ENCODE assay signal across 17 cellular contexts in the genomic region with DNA sequence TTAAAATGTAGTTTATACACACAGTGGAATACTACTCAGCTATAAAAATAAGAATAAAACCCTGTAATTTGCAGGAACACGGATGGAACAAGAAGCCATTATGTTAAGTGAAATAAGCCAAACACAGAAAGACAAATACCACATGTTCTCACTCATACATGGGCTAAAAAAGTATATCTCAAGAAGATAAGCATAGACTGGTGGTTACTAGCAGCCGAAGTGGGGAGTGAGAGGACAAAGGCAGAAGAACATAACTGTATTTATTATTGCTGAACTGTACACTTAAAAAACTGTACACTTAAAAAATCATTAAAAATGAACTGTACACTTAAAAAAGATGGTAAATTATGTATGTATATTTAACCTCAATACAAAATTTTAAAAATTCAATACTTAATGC. TPM values are rescaled to one million over a fixed set of nuclear protein-coding genes. Genes with fewer than 3 reads are reported as not detected.
DNase-seq lines count a peak whose midpoint lies in the region; ATAC-seq, FAIRE-seq and TF ChIP-seq lines count a peak whose summit lies in the region.
"Had no signal": no experiment of that assay in that cellular context is flagged by ENCODE, and none has a peak within 500 bp of the region (broad histone marks: within the 10 kb centered on the region; RNA-seq: fewer than 3 reads in every experiment).

No MANE protein-coding gene starts in this region.

- H3K36me3 ChIP-seq in K562 (ENCODE audit: control insufficient read depth, insufficient read depth, low read length), result peaks cover 22% of the 10 kb centered on the region
- H3K36me3 ChIP-seq in naive thymus-derived CD4-positive, alpha-beta T cell (ENCODE audit: control insufficient read depth in 2 of 3, insufficient read depth in 3 of 3, low read length in 3 of 3), result no peaks in the 10 kb centered on the region

- H3K36me3 Mint-ChIP-seq in activated T-cell treated with anti-CD3 and anti-CD28 coated beads, Interleukin-2, amount 50 U/mL, for 72 hours (ENCODE audit: insufficient read depth in 2 of 2), result peaks cover 4 to 26% of the 10 kb centered on the region in 2 donors
- peaks cover 13% of the 10 kb centered on the region for H3K36me3 Mint-ChIP-seq in activated T-cell treated with anti-CD3 and anti-CD28 coated beads, Interleukin-2, amount 50 U/mL, for 4 hours (ENCODE audit: insufficient read depth)
- peaks cover 0 to 40% (median 28%) of the 10 kb centered on the region in 5 donors for H3K36me3 Mint-ChIP-seq in naive thymus-derived CD4-positive, alpha-beta T cell

- H3K27ac ChIP-seq in K562 (ENCODE audit: extremely low read depth, low read depth, low read length), result peak overlapping the region; percentile 52; the same call in 1 of the 3 replicates
- H3K27ac ChIP-seq in naive thymus-derived CD4-positive, alpha-beta T cell (ENCODE audit: low read depth, low read length), result no peak overlapping the region
- H3K27ac ChIP-seq: BLaER1 treated with 17β-estradiol and CSF1 and Interleukin-3, amounts not matched to agents 10 nM and 100 nM; HL-60 had no signal

- FAIRE-seq in K562 (lab: Jason Lieb, UNC), result no peak

- ATAC-seq in activated T-cell treated with anti-CD3 and anti-CD28 coated beads, Interleukin-2, amount 50 U/mL, for 72 hours (replicated peaks in 1 of 2), result no peak
- ATAC-seq in activated T-cell treated with anti-CD3 and anti-CD28 coated beads, Interleukin-2, amount 50 U/mL, for 4 hours, result no peak
- ATAC-seq in K562 (peak; percentile 75), HG03139 (IDR thresholded peaks at IDR 0.05; ENCODE audit: unreplicated experiment) (no peak), GM18873 (IDR thresholded peaks at IDR 0.05; ENCODE audit: low FRiP score, unreplicated experiment) (no peak)
- no peak for ATAC-seq in naive thymus-derived CD4-positive, alpha-beta T cell

- CTCF ChIA-PET in K562 (lab: Yijun Ruan, JAX; ENCODE audit: low intra/inter-chr PET ratio), result no interaction called here
- CTCF ChIA-PET in naive thymus-derived CD4-positive, alpha-beta T cell (lab: Charles Lee), result no interaction called here

- TF ChIP-seq POLR2A in K562 (conservative IDR thresholded peaks at IDR 0.05), result no peak

- peaks cover 3 to 8% of the 10 kb centered on the region in 2 experiments; a peak in 4 of 5 replicates for H3K4me1 ChIP-seq in K562 (replicated peaks in 1 of 2; ENCODE audit: control insufficient read depth in 2 of 2, insufficient read depth in 2 of 2, low read length in 2 of 2)
- peaks cover 23 to 43% of the 10 kb centered on the region in 2 donors for H3K4me1 ChIP-seq in naive thymus-derived CD4-positive, alpha-beta T cell (ENCODE audit: control insufficient read depth in 2 of 2, insufficient read depth in 2 of 2, low read length in 2 of 2)

- H3K9ac ChIP-seq in K562 (ENCODE audit: insufficient read depth in 1 of 2, low read depth in 2 of 2, low read length in 2 of 2), result peak overlapping the region in 1 of 2 experiments; percentile 37; a peak in 1 of 4 replicates
- H3K9ac ChIP-seq: BLaER1 treated with 17β-estradiol and CSF1 and Interleukin-3, amounts not matched to agents 10 nM and 100 nM had no signal

- H3K27me3 Mint-ChIP-seq in activated T-cell treated with anti-CD3 and anti-CD28 coated beads, Interleukin-2, amount 50 U/mL, for 72 hours (ENCODE audit: low read depth), result no peaks in the 10 kb centered on the region
- H3K27me3 Mint-ChIP-seq in activated T-cell treated with anti-CD3 and anti-CD28 coated beads, Interleukin-2, amount 50 U/mL, for 4 hours (ENCODE audit: low read depth), result no peaks in the 10 kb centered on the region
- no peaks in the 10 kb centered on the region for H3K27me3 Mint-ChIP-seq in naive thymus-derived CD4-positive, alpha-beta T cell
- H3K27me3 Mint-ChIP-seq: CD4-positive, alpha-beta T cell had no signal

- in situ Hi-C loops in K562 (cut with MboI), result no loop called here

- no peaks in the 10 kb centered on the region for H3K27me3 ChIP-seq in K562 (ENCODE audit: control insufficient read depth in 2 of 2, insufficient read depth in 2 of 2, low read length in 2 of 2)
- no peaks in the 10 kb centered on the region for H3K27me3 ChIP-seq in naive thymus-derived CD4-positive, alpha-beta T cell (ENCODE audit: control insufficient read depth in 2 of 2, insufficient read depth in 2 of 2, low read length in 2 of 2)
- H3K27me3 ChIP-seq: BLaER1 treated with 17β-estradiol and CSF1 and Interleukin-3, amounts not matched to agents 10 nM and 100 nM had no signal

- no peak overlapping the region for H3K4me2 ChIP-seq in K562 (ENCODE audit: insufficient read depth, low read length)
- H3K4me2 ChIP-seq: BLaER1 treated with 17β-estradiol and CSF1 and Interleukin-3, amounts not matched to agents 10 nM and 100 nM had no signal

- no peaks in the 10 kb centered on the region for H3K9me1 ChIP-seq in K562 (ENCODE audit: control insufficient read depth, insufficient read depth, low read length)

- intact Hi-C loops in K562 (cut with micrococcal nuclease), result no loop called here
- intact Hi-C loops in naive thymus-derived CD4-positive, alpha-beta T cell (cut with micrococcal nuclease), result loop anchor here in 1 of 2 donors (5.0 kb wide), 1 partner anchor 51 kb away; no protein-coding TSS in a partner anchor

- no peak for TF ChIP-seq RAD21 in K562 (CRISPR knock-in tag; conservative IDR thresholded peaks at IDR 0.05 in 1 of 2, IDR thresholded peaks at IDR 0.05 in 1 of 2)

- peaks cover 54% of the 10 kb centered on the region for H3K4me1 Mint-ChIP-seq in activated T-cell treated with anti-CD3 and anti-CD28 coated beads, Interleukin-2, amount 50 U/mL, for 72 hours (ENCODE audit: low read depth)
- peaks cover 78% of the 10 kb centered on the region for H3K4me1 Mint-ChIP-seq in activated T-cell treated with anti-CD3 and anti-CD28 coated beads, Interleukin-2, amount 50 U/mL, for 4 hours (ENCODE audit: low read depth)
- peaks cover 29 to 94% (median 81%) of the 10 kb centered on the region in 7 donors for H3K4me1 Mint-ChIP-seq in naive thymus-derived CD4-positive, alpha-beta T cell

- H3K79me2 ChIP-seq in K562 (ENCODE audit: control insufficient read depth, insufficient read depth, low read length), result peaks cover 97% of the 10 kb centered on the region

- H3K4me3 ChIP-seq in K562, result no peak overlapping the region
- H3K4me3 ChIP-seq in naive thymus-derived CD4-positive, alpha-beta T cell (ENCODE audit: low read length), result no peak overlapping the region
- H3K4me3 ChIP-seq: BLaER1 treated with 17β-estradiol and CSF1 and Interleukin-3, amounts not matched to agents 10 nM and 100 nM had no signal

- TF ChIP-seq CTCF in K562 (IDR thresholded peaks at IDR 0.05 in 2 of 3, conservative IDR thresholded peaks at IDR 0.05 in 1 of 3; ENCODE audit: insufficient read depth in 2 of 3, low read depth in 1 of 3, low read length in 3 of 3), result no peak

- BruUV-seq in K562 (replicated peaks; lab: Mats Ljungman, UMichigan), result no TSS peak

- H3K9me3 ChIP-seq in K562 (replicated peaks; ENCODE audit: control insufficient read depth, insufficient read depth, low read depth, low read length), result no peaks in the 10 kb centered on the region
- H3K9me3 ChIP-seq in naive thymus-derived CD4-positive, alpha-beta T cell (ENCODE audit: control insufficient read depth in 2 of 3, low read length in 3 of 3), result no peaks in the 10 kb centered on the region

- no peak for TF ChIP-seq EP300 in K562 (IDR thresholded peaks at IDR 0.05; ENCODE audit: low read length)

- H4K20me1 ChIP-seq in K562 (replicated peaks; ENCODE audit: control insufficient read depth, insufficient read depth, low read length), result peaks cover 16% of the 10 kb centered on the region; the same call in 1 of the 2 replicates

- peaks cover 2% of the 10 kb centered on the region in 2 donors for H3K9me3 Mint-ChIP-seq in activated T-cell treated with anti-CD3 and anti-CD28 coated beads, Interleukin-2, amount 50 U/mL, for 72 hours
- H3K9me3 Mint-ChIP-seq in activated T-cell treated with anti-CD3 and anti-CD28 coated beads, Interleukin-2, amount 50 U/mL, for 4 hours, result no peaks in the 10 kb centered on the region
- H3K9me3 Mint-ChIP-seq in naive thymus-derived CD4-positive, alpha-beta T cell, result peaks cover 0 to 15% (median 3%) of the 10 kb centered on the region in 11 donors
- H3K9me3 Mint-ChIP-seq: CD4-positive, alpha-beta T cell; H9 had no signal

- H3K4me3 Mint-ChIP-seq in activated T-cell treated with anti-CD3 and anti-CD28 coated beads, Interleukin-2, amount 50 U/mL, for 72 hours, result peak overlapping the region in 1 of 2 donors; percentile 14
- no peak overlapping the region for H3K4me3 Mint-ChIP-seq in activated T-cell treated with anti-CD3 and anti-CD28 coated beads, Interleukin-2, amount 50 U/mL, for 4 hours
- H3K4me3 Mint-ChIP-seq in naive thymus-derived CD4-positive, alpha-beta T cell, result peak overlapping the region in 6 of 10 donors; percentile 7 to 48 (median 32)
- H3K4me3 Mint-ChIP-seq: H9 had no signal

- DNase-seq in activated T-cell treated with anti-CD3 and anti-CD28 coated beads, Interleukin-2, amount 50 U/mL, for 72 hours, result no peak
- no peak for DNase-seq in activated T-cell treated with anti-CD3 and anti-CD28 coated beads, Interleukin-2, amount 50 U/mL, for 4 hours
- DNase-seq in OCI-M1 (lab: John Stamatoyannopoulos, UW) (peak; percentile 65), K562 (ENCODE audit: extremely low read depth in 1 of 4, low spot score in 3 of 4) (peak in 2 of 4 experiments; percentile 22 to 37), NCI-H2107 (lab: John Stamatoyannopoulos, UW) (no peak)
- no peak for DNase-seq in naive thymus-derived CD4-positive, alpha-beta T cell
- DNase-seq: 8988T; AML-193; Calu3; CD4-positive, alpha-beta T cell; DMS 273 treated with DMSO at 0.1 percent for 48 hours; GOT3; H9 had no signal

- H3K27ac Mint-ChIP-seq in activated T-cell treated with anti-CD3 and anti-CD28 coated beads, Interleukin-2, amount 50 U/mL, for 72 hours, result peak overlapping the region; percentile 88
- peak overlapping the region in 2 of 9 donors; percentile 27 to 32 for H3K27ac Mint-ChIP-seq in naive thymus-derived CD4-positive, alpha-beta T cell
- H3K27ac Mint-ChIP-seq: CD4-positive, alpha-beta T cell had no signal

- H2AFZ ChIP-seq in K562 (ENCODE audit: low read depth, low read length), result no peak overlapping the region

- POLR2A ChIA-PET in K562 (lab: Yijun Ruan, JAX), result interaction anchor here (0.9 to 2.3 kb wide), 4 partner anchors 8 to 83 kb away, joined by 3 to 12 read pairs (median 4); no protein-coding TSS in a partner anchor
- POLR2A ChIA-PET in naive thymus-derived CD4-positive, alpha-beta T cell (lab: Charles Lee), result interaction anchor here (0.8 kb wide), 1 partner anchor 42 kb away, joined by 3 read pairs; no protein-coding TSS in a partner anchor

- 3% methylated on average over 2 of the region's 2 CpGs for WGBS in K562 (ENCODE audit: insufficient coverage, low coverage, missing lambda C conversion rate)

RNA-seq across cellular contexts. Expression of a gene that starts 11.0 kb away (rescaled TPM):
- 100 to 1,000 TPM; 107 to 121 TPM for total RNA-seq in activated T-cell treated with anti-CD3 and anti-CD28 coated beads, Interleukin-2, amount 50 U/mL, for 72 hours
- 100 to 1,000 TPM; 142 to 153 (median 150) TPM for total RNA-seq in activated T-cell treated with anti-CD3 and anti-CD28 coated beads, Interleukin-2, amount 50 U/mL, for 4 hours
- 55.3 and 167 TPM in 2 replicates for total RNA-seq in K562 (2011; cell fraction: chromatin; rRNA removed; ENCODE audit: low replicate concordance)
- 36.9 and 42.2 TPM in 2 replicates for total RNA-seq in K562 (2011; cell fraction: nucleolus; rRNA removed)
- 81.8 and 150 TPM in 2 replicates for total RNA-seq in K562 (2011; cell fraction: nucleoplasm; rRNA removed)
- total RNA-seq in K562 (2014; rRNA removed) (43.2 and 47.0 TPM in 2 replicates), K562 (2014; rRNA removed; fragmentation: Illumina TruSeq; extraction: Trizol) (75.8 and 86.7 TPM in 2 replicates), K562 (2015; rRNA removed; fragmentation: Illumina TruSeq; extraction: Trizol) (72.8 and 76.3 TPM in 2 replicates), K562 (2021) (103 TPM in 2 replicates)
- polyA plus RNA-seq in K562 (2011; rRNA removed) (50.8 and 60.2 TPM in 2 replicates), K562 (2014; fragmentation: Illumina TruSeq; extraction: Trizol) (58.7 and 61.8 TPM in 2 replicates), K562 (2014; fragmentation: Nextera tagmentation; extraction: Ambion mirVana) (10 to 100 TPM; 29.3 to 30.5 TPM), K562 (2014; rRNA removed) (28.1 and 38.1 TPM in 2 replicates)
- 10.6 and 17.9 TPM in 2 replicates for polyA plus RNA-seq in K562 (2011; cell fraction: cytosol; rRNA removed)
- 49.2 and 67.7 TPM in 2 replicates for polyA plus RNA-seq in K562 (2011; cell fraction: nucleus; rRNA removed)
- 27.4 and 29.4 TPM in 2 replicates for polyA plus RNA-seq in K562 (2012)
- polyA minus RNA-seq in K562 (2011; rRNA and poly(A)+ RNA removed), result 139 and 163 TPM in 2 replicates
- 48.4 and 56.2 TPM in 2 replicates for polyA minus RNA-seq in K562 (2011; cell fraction: cytosol; rRNA and poly(A)+ RNA removed)
- polyA minus RNA-seq in K562 (2011; cell fraction: nucleus; rRNA and poly(A)+ RNA removed), result 102 and 133 TPM in 2 replicates
- 100 to 1,000 TPM in 4 of 5 experiments, 10 to 100 TPM in 1; 87.0 to 143 (median 127) TPM for total RNA-seq in naive thymus-derived CD4-positive, alpha-beta T cell
- 100 to 1,000 TPM in 1 of 2 donors, 10 to 100 TPM in 1; 92.0 to 107 TPM for polyA plus RNA-seq in naive thymus-derived CD4-positive, alpha-beta T cell
